8 cellular contexts compared by ENCODE assay signal in genomic region chrX:150365953-150366911, GRCh38. TPM values are rescaled to one million over a fixed set of nuclear protein-coding genes. Genes with fewer than 3 reads are reported as not detected.
DNase-seq lines count a peak whose midpoint lies in the region; ATAC-seq, FAIRE-seq and TF ChIP-seq lines count a peak whose summit lies in the region.

No MANE protein-coding gene starts in this region.

- no peak for FAIRE-seq in H54 (lab: Jason Lieb, UNC)

- CTCF ChIA-PET in CD4-positive, alpha-beta memory T cell (lab: Charles Lee; ENCODE audit: partially characterized antibody): interaction anchor here (0.6 to 2.1 kb wide), 13 partner anchors 9 to 426 kb away, joined by 3 to 15 read pairs (median 4); no protein-coding TSS in a partner anchor

- no peaks in the 10 kb centered on the region for H3K27me3 Mint-ChIP-seq in CD4-positive, alpha-beta memory T cell

- peak overlapping the region; percentile 30 to 85 (median 67) for H3K27ac Mint-ChIP-seq in CD4-positive, alpha-beta memory T cell

- no peak overlapping the region for H3K9ac ChIP-seq in iPS-15b (ENCODE audit: low read depth, low read length)

- H3K27ac ChIP-seq in CD4-positive, alpha-beta memory T cell (ENCODE audit: low read depth, low read length): no peak overlapping the region

- TF ChIP-seq POLR2A in H54 (IDR thresholded peaks at IDR 0.05; ENCODE audit: low read depth, low read length): no peak

- peaks cover 9 to 19% (median 15%) of the 10 kb centered on the region in 4 donors for H3K4me1 Mint-ChIP-seq in CD4-positive, alpha-beta memory T cell

- peaks cover 5% of the 10 kb centered on the region for H3K4me1 ChIP-seq in CD4-positive, alpha-beta memory T cell (ENCODE audit: insufficient read depth, low read length)
- H3K4me1 ChIP-seq in iPS-15b (ENCODE audit: control insufficient read depth, insufficient read depth, low read length): peaks cover 2% of the 10 kb centered on the region

- H3K9me3 ChIP-seq in CD4-positive, alpha-beta memory T cell (ENCODE audit: control insufficient read depth in 1 of 2, low read length in 2 of 2): no peaks in the 10 kb centered on the region
- H3K9me3 ChIP-seq in MG63: no peaks in the 10 kb centered on the region
- H3K9me3 ChIP-seq in iPS-15b (ENCODE audit: control insufficient read depth, insufficient read depth, low read length): no peaks in the 10 kb centered on the region

- H3K4me3 ChIP-seq in CD4-positive, alpha-beta memory T cell (ENCODE audit: low read length in 2 of 2): peak overlapping the region in 1 of 2 donors; percentile 38
- H3K4me3 ChIP-seq in MG63 (peak overlapping the region; percentile 60), astrocyte of the cerebellum (ENCODE audit: low read depth, low read length) (peak overlapping the region; percentile 51), iPS-15b (ENCODE audit: low read depth, low read length) (peak overlapping the region; percentile 55), retinal pigment epithelial cell (ENCODE audit: low read length) (peak overlapping the region; percentile 49)

- peak in 3 of 5 donors; percentile 3 to 37 (median 4) for DNase-seq in CD4-positive, alpha-beta memory T cell
- peak; percentile 15 for DNase-seq in MG63
- no peak for DNase-seq in astrocyte of the cerebellum (ENCODE audit: low read depth)
- DNase-seq in retinal pigment epithelial cell (ENCODE audit: low read depth): no peak
- no peak for DNase-seq in H54 (ENCODE audit: insufficient read length, low spot score)

- in situ Hi-C loops in astrocyte of the cerebellum (cut with HindIII; ENCODE audit: low sequenced_read_pairs): no loop called here

- no peaks in the 10 kb centered on the region for H3K9me3 Mint-ChIP-seq in CD4-positive, alpha-beta memory T cell

- ATAC-seq in HG03442 (IDR thresholded peaks at IDR 0.05; ENCODE audit: unreplicated experiment): no peak
- no peak for ATAC-seq in GM21528 (IDR thresholded peaks at IDR 0.05; ENCODE audit: low FRiP score, unreplicated experiment)

- no peaks in the 10 kb centered on the region for H3K27me3 ChIP-seq in CD4-positive, alpha-beta memory T cell (ENCODE audit: insufficient read depth, low read length)
- H3K27me3 ChIP-seq in MG63 (no peaks in the 10 kb centered on the region), iPS-15b (ENCODE audit: control insufficient read depth, insufficient read depth, low read length) (peaks cover 46% of the 10 kb centered on the region)

- no peaks in the 10 kb centered on the region for H3K36me3 ChIP-seq in CD4-positive, alpha-beta memory T cell (ENCODE audit: insufficient read depth, low read length)
- H3K36me3 ChIP-seq in MG63 (no peaks in the 10 kb centered on the region), iPS-15b (ENCODE audit: control insufficient read depth, insufficient read depth, low read length) (no peaks in the 10 kb centered on the region)

- POLR2A ChIA-PET in CD4-positive, alpha-beta memory T cell (lab: Charles Lee; ENCODE audit: partially characterized antibody): interaction anchor here (0.9 to 3.5 kb wide), 5 partner anchors 10 to 203 kb away, joined by 3 to 23 read pairs (median 4); partner anchors contain the start of gene MTM1

- H3K36me3 Mint-ChIP-seq in CD4-positive, alpha-beta memory T cell: peaks cover 0 to 2% of the 10 kb centered on the region in 2 donors

- intact Hi-C loops in CD4-positive, alpha-beta memory T cell (cut with micrococcal nuclease): loop anchor here (1.0 to 2.0 kb wide), 2 partner anchors 120 to 533 kb away; partner anchors contain the start of gene CD99L2

- peak overlapping the region; percentile 84 to 93 (median 88) for H3K4me3 Mint-ChIP-seq in CD4-positive, alpha-beta memory T cell

- TF ChIP-seq CTCF in astrocyte of the cerebellum (IDR thresholded peaks at IDR 0.05; ENCODE audit: low read depth, low read length, missing control alignments) (peak; percentile 33), retinal pigment epithelial cell (conservative IDR thresholded peaks at IDR 0.05; ENCODE audit: low read depth, low read length) (peak; percentile 31)

RNA-seq across cellular contexts. Expression of gene MAMLD1, which starts 3.1 kb away (rescaled TPM):
- total RNA-seq in CD4-positive, alpha-beta memory T cell: 1 to 10 TPM; 1.1 to 1.4 TPM
- 1 to 10 TPM in 1 of 2 donors, under 1 TPM in 1; 0.43 to 2.0 TPM for polyA plus RNA-seq in CD4-positive, alpha-beta memory T cell
- total RNA-seq in MG63 (2014; rRNA removed; shearing (Covaris generic); ENCODE audit: low replicate concordance): 0.43 TPM in 1 of 2 replicates, not detected in the other

Comparison
In these comparisons a context has a peak if more than half of its experiments do, and no peak if none do; other contexts are left out.
1. DNase-seq: peak in CD4-positive, alpha-beta memory T cell (3 of 5) and MG63 (single experiment); none in astrocyte of the cerebellum (single experiment), retinal pigment epithelial cell (single experiment) and H54 (single experiment).